In genomic region chr17:57706761-57707160, GRCh38 we compare ENCODE assay signal across 2 cellular contexts.
TF ChIP-seq lines count a peak whose summit lies in the region.

No MANE protein-coding gene starts in this region.

TF ChIP-seq in H1, 55 proteins besides CTCF, POLR2A, EP300 and RAD21:
- TF ChIP-seq TCF12 (IDR thresholded peaks at IDR 0.05; ENCODE audit: low read depth, low read length) (no peak), CBX5 (IDR thresholded peaks at IDR 0.05; ENCODE audit: low read depth, low read length) (no peak), NANOG (IDR thresholded peaks at IDR 0.05; ENCODE audit: insufficient read depth, low read depth, low read length, poor library complexity, severe bottlenecking) (no peak), CEBPB (IDR thresholded peaks at IDR 0.05; ENCODE audit: low read depth, low read length) (no peak), SP1 (IDR thresholded peaks at IDR 0.05; ENCODE audit: low read depth, low read length) (no peak), BCL11A (IDR thresholded peaks at IDR 0.05; ENCODE audit: low read depth in 2 of 2, low read length in 2 of 2) (no peak), TEAD4 (IDR thresholded peaks at IDR 0.05; ENCODE audit: low read depth, low read length) (no peak), BRCA1 (IDR thresholded peaks at IDR 0.05; ENCODE audit: low read depth, low read length) (no peak), CREB1 (IDR thresholded peaks at IDR 0.05) (no peak), NRF1 (IDR thresholded peaks at IDR 0.05; ENCODE audit: low read depth, low read length) (no peak), CBX8 (IDR thresholded peaks at IDR 0.05; ENCODE audit: borderline replicate concordance, low read depth, low read length) (no peak), SIX5 (IDR thresholded peaks at IDR 0.05; ENCODE audit: low read depth, low read length) (no peak), KDM1A (IDR thresholded peaks at IDR 0.05; ENCODE audit: borderline replicate concordance, low read length) (no peak), SP4 (IDR thresholded peaks at IDR 0.05; ENCODE audit: low read length) (no peak), SIRT6 (IDR thresholded peaks at IDR 0.05; ENCODE audit: low read length) (no peak), POLR2AphosphoS5 (IDR thresholded peaks at IDR 0.05; ENCODE audit: low read depth, low read length) (no peak), SAP30 (IDR thresholded peaks at IDR 0.05; ENCODE audit: insufficient read depth, insufficient replicate concordance, low read length) (no peak)

TF ChIP-seq in HEK293T, 16 proteins besides CTCF, POLR2A, EP300 and RAD21:
- TF ChIP-seq ELF4 (IDR thresholded peaks at IDR 0.05) (no peak), SP1 (IDR thresholded peaks at IDR 0.05) (no peak), FOXA1 (IDR thresholded peaks at IDR 0.05) (no peak), BHLHE40 (IDR thresholded peaks at IDR 0.05; ENCODE audit: borderline replicate concordance) (no peak)
